Comparison of ENCODE assay signal across 14 cellular contexts in the genomic region with DNA sequence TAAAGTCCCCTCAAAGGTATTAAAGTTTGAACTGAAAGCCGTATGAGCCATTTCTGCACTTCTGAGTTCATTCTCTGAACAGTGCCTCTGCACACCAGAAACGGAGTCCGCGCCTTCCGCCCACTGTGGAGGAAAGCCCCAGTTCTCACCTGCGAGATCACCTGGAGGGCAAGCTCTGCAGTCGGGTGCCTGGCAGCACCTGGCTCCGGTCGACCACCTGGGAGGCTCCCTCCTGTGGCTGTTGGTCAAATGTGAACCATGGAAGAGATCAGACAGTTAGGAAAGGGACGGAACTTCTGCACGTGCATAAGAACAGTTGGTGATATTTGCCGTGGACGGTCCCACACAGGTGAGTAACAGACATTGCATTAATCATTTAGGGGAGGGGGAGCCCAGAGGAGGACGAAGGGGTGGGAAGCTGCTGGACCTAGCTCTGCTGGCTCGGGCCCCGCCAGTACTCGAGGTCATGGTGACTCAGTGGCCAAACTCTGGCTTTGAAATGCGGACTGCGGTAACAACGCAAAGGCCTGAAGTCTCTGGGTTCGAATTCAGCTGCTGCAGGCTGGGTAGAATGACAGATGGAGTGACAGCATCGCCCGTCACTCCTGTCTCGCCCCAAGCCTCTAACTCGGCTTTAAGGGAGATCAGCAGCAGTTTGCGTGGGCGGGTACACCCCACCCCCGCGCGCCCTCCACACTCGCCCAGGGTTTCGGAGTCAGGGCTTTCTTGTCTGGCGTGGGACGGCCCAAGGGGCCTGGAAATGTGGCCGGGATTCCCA. TPM values are rescaled to one million over a fixed set of nuclear protein-coding genes. Genes with fewer than 3 reads are reported as not detected.
DNase-seq lines count a peak whose midpoint lies in the region; ATAC-seq and TF ChIP-seq lines count a peak whose summit lies in the region.
"Had no signal": no experiment of that assay in that cellular context is flagged by ENCODE, and none has a peak within 500 bp of the region (broad histone marks: within the 10 kb centered on the region; RNA-seq: fewer than 3 reads in every experiment).

No MANE protein-coding gene starts in this region.

- POLR2A ChIA-PET in activated CD8-positive, alpha-beta T cell treated with anti-CD3 and anti-CD28 coated beads for 36 hours (lab: Charles Lee): no interaction called here

- H3K27me3 ChIP-seq in endodermal cell (ENCODE audit: control insufficient read depth, insufficient read depth, low read length, poor library complexity, severe bottlenecking) (peaks cover 90% of the 10 kb centered on the region), parathyroid adenoma (ENCODE audit: control insufficient read depth, insufficient read depth, low read length) (peaks cover 6% of the 10 kb centered on the region)

- no peak for DNase-seq in activated T-cell treated with anti-CD3 and anti-CD28 coated beads, Interleukin-2, amount 50 U/mL, for 24 hours
- no peak for DNase-seq in activated T-cell treated with anti-CD3 and anti-CD28 coated beads, Interleukin-2, amount 50 U/mL, for 48 hours
- peak; percentile 83 for DNase-seq in NCI-H146 (lab: John Stamatoyannopoulos, UW)
- no peak for DNase-seq in endodermal cell
- no peak for DNase-seq in activated CD8-positive, alpha-beta T cell treated with anti-CD3 and anti-CD28 coated beads for 36 hours
- DNase-seq: DMS79 treated with DMSO at 0.1 percent for 48 hours, KG1, NCI-H187 treated with DMSO at 0.1 percent for 48 hours, NCI-H82 had no signal

- H3K79me2 ChIP-seq in parathyroid adenoma: no peaks in the 10 kb centered on the region

- CTCF ChIA-PET in activated CD8-positive, alpha-beta T cell treated with anti-CD3 and anti-CD28 coated beads for 36 hours (lab: Charles Lee): no interaction called here

- TF ChIP-seq CTCF in endodermal cell (conservative IDR thresholded peaks at IDR 0.05): peak; percentile 10
- no peak for TF ChIP-seq CTCF in parathyroid adenoma (IDR thresholded peaks at IDR 0.05)
- no peak for TF ChIP-seq CTCF in activated CD8-positive, alpha-beta T cell treated with anti-CD3 and anti-CD28 coated beads for 36 hours (IDR thresholded peaks at IDR 0.05)

- no peak overlapping the region for H3K27ac ChIP-seq in endodermal cell (ENCODE audit: low read depth, low read length)
- no peak overlapping the region for H3K27ac ChIP-seq in parathyroid adenoma

- no peak overlapping the region for H3K4me2 ChIP-seq in parathyroid adenoma (ENCODE audit: low read length)

- no peaks in the 10 kb centered on the region for H3K36me3 Mint-ChIP-seq in activated T-cell treated with anti-CD3 and anti-CD28 coated beads, Interleukin-2, amount 50 U/mL, for 24 hours (ENCODE audit: low read depth)
- H3K36me3 Mint-ChIP-seq in endodermal cell (ENCODE audit: low read depth): no peaks in the 10 kb centered on the region
- H3K36me3 Mint-ChIP-seq in activated CD8-positive, alpha-beta T cell treated with anti-CD3 and anti-CD28 coated beads for 36 hours (ENCODE audit: low read depth): no peaks in the 10 kb centered on the region

- H3K36me3 ChIP-seq in endodermal cell (ENCODE audit: control insufficient read depth, insufficient read depth, low read length): no peaks in the 10 kb centered on the region
- H3K36me3 ChIP-seq in parathyroid adenoma (ENCODE audit: control insufficient read depth, insufficient read depth, low read length): no peaks in the 10 kb centered on the region

- WGBS in endodermal cell (ENCODE audit: insufficient coverage in 1 of 2, insufficient read length in 1 of 2), 2 experiments: 34 to 45% methylated on average over 27 to 35 of the region's 35 CpGs

- H3K4me1 Mint-ChIP-seq in activated T-cell treated with anti-CD3 and anti-CD28 coated beads, Interleukin-2, amount 50 U/mL, for 24 hours (ENCODE audit: low read depth): peaks cover 9% of the 10 kb centered on the region
- H3K4me1 Mint-ChIP-seq in endodermal cell: no peaks in the 10 kb centered on the region
- no peaks in the 10 kb centered on the region for H3K4me1 Mint-ChIP-seq in activated CD8-positive, alpha-beta T cell treated with anti-CD3 and anti-CD28 coated beads for 36 hours (ENCODE audit: low read depth)

- H3K4me1 ChIP-seq in endodermal cell (ENCODE audit: control insufficient read depth, insufficient read depth, low read length) (no peaks in the 10 kb centered on the region), parathyroid adenoma (peaks cover 4% of the 10 kb centered on the region)

- peaks cover 66% of the 10 kb centered on the region for H3K27me3 Mint-ChIP-seq in activated T-cell treated with anti-CD3 and anti-CD28 coated beads, Interleukin-2, amount 50 U/mL, for 24 hours
- H3K27me3 Mint-ChIP-seq in endodermal cell (ENCODE audit: insufficient read depth): peaks cover 72% of the 10 kb centered on the region
- peaks cover 45% of the 10 kb centered on the region for H3K27me3 Mint-ChIP-seq in activated CD8-positive, alpha-beta T cell treated with anti-CD3 and anti-CD28 coated beads for 36 hours

- H3K27ac Mint-ChIP-seq in activated T-cell treated with anti-CD3 and anti-CD28 coated beads, Interleukin-2, amount 50 U/mL, for 24 hours: no peak overlapping the region
- H3K27ac Mint-ChIP-seq in endodermal cell: no peak overlapping the region
- H3K27ac Mint-ChIP-seq in activated CD8-positive, alpha-beta T cell treated with anti-CD3 and anti-CD28 coated beads for 36 hours: no peak overlapping the region
- H3K27ac Mint-ChIP-seq: dendritic cell treated with granulocyte-macrophage colony-stimulating factor and Interleukin-4, amounts not matched to agents 40 ng/mL and 50 ng/mL, for 4 days had no signal

- intact Hi-C loops in activated CD8-positive, alpha-beta T cell treated with anti-CD3 and anti-CD28 coated beads for 36 hours (cut with micrococcal nuclease): no loop called here

- no peak overlapping the region for H3K9ac ChIP-seq in endodermal cell (ENCODE audit: extremely low read depth, low read length, poor library complexity, severe bottlenecking)
- no peak overlapping the region for H3K9ac ChIP-seq in parathyroid adenoma

- peak overlapping the region; percentile 38 for H3K4me3 Mint-ChIP-seq in activated T-cell treated with anti-CD3 and anti-CD28 coated beads, Interleukin-2, amount 50 U/mL, for 24 hours
- no peak overlapping the region for H3K4me3 Mint-ChIP-seq in endodermal cell
- H3K4me3 Mint-ChIP-seq in activated CD8-positive, alpha-beta T cell treated with anti-CD3 and anti-CD28 coated beads for 36 hours: no peak overlapping the region

- H3K9me3 ChIP-seq in endodermal cell (ENCODE audit: control insufficient read depth, low read length) (no peaks in the 10 kb centered on the region), parathyroid adenoma (ENCODE audit: control insufficient read depth, low read length) (no peaks in the 10 kb centered on the region)

- peak overlapping the region; percentile 85 for H2AFZ ChIP-seq in parathyroid adenoma

- no peaks in the 10 kb centered on the region for H3K9me3 Mint-ChIP-seq in activated T-cell treated with anti-CD3 and anti-CD28 coated beads, Interleukin-2, amount 50 U/mL, for 24 hours
- no peaks in the 10 kb centered on the region for H3K9me3 Mint-ChIP-seq in endodermal cell
- H3K9me3 Mint-ChIP-seq in activated CD8-positive, alpha-beta T cell treated with anti-CD3 and anti-CD28 coated beads for 36 hours: no peaks in the 10 kb centered on the region
- H3K9me3 Mint-ChIP-seq: dendritic cell treated with granulocyte-macrophage colony-stimulating factor and Interleukin-4, amounts not matched to agents 40 ng/mL and 50 ng/mL, for 4 days had no signal

- ATAC-seq in HG03520 (IDR thresholded peaks at IDR 0.05; ENCODE audit: unreplicated experiment) (no peak), HG03565 (IDR thresholded peaks at IDR 0.05; ENCODE audit: unreplicated experiment) (no peak)
- ATAC-seq in activated CD8-positive, alpha-beta T cell treated with anti-CD3 and anti-CD28 coated beads for 36 hours: no peak

- no peak overlapping the region for H3K4me3 ChIP-seq in endodermal cell (ENCODE audit: low read length)
- H3K4me3 ChIP-seq in parathyroid adenoma (ENCODE audit: low read depth, low read length): no peak overlapping the region
- H3K4me3 ChIP-seq: lung had no signal

RNA-seq across cellular contexts. Expression of a gene that starts 1.7 kb away (rescaled TPM):
- total RNA-seq in endodermal cell: 10 to 100 TPM in 1 of 2 donors, 1 to 10 TPM in 1; 5.1 to 13.5 TPM
- polyA plus RNA-seq in endodermal cell (2013, experiment 1 of 2): 62.3 TPM
- polyA plus RNA-seq in endodermal cell (2013, experiment 2 of 2): 52.7 TPM
- 10 to 100 TPM; 20.9 to 23.2 TPM for total RNA-seq in activated CD8-positive, alpha-beta T cell treated with anti-CD3 and anti-CD28 coated beads for 36 hours
